Comparison of ENCODE assay signal across 13 cellular contexts in the genomic region with DNA sequence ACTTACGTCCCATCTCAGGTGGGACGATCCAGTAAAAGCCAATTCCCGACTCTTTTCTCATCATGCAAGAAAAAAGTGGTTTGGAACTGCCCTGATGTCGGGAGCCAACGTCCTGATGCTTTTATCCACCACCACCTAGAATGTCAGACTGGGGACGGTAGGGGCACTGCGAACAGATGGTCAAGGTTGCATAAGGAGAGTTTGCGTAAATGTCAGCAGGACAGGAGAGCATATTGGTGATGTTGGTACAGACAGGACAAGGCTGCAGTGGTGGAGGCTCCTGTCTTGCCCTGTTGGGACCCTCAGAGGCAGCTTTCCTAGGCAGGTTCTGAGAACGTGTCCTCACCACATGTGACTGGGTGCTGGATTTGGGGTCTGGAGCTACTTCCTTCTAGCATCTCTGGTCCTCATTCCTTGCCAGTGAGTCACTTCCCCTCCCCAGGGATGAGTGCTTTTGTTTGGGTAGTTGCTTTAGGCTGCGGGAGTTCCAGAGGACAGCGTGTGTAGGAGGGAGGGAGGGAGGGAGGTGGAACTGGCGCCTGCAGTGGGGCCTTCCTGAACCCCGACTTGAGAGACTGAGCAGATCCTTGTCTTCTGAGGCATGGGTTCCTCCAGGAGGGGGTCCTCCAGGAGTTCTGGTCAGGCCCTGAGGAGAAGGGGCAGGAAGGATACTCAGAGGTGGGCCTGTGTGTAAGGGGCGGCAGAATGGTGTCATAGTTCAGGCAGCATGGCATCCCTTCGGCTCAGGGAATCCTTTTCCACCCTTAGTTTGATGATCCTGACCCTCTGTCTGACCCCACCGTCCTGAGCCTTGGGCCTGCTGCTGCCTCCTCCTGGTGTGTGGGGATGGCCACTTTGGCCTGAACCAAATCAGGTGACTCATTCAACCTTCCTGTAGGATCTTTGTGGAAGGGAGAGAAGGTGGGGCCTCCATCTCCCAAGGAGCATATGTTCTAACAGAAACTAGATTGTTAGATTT. TPM values are rescaled to one million over a fixed set of nuclear protein-coding genes. Genes with fewer than 3 reads are reported as not detected.
A peak's percentile ranks its signal among the peaks of the same experiment; 100 is the strongest.
DNase-seq lines count a peak whose midpoint lies in the region; ATAC-seq, FAIRE-seq and TF ChIP-seq lines count a peak whose summit lies in the region.
"Had no signal": no experiment of that assay in that cellular context is flagged by ENCODE, and none has a peak within 500 bp of the region (broad histone marks: within the 10 kb centered on the region; RNA-seq: fewer than 3 reads in every experiment).

No MANE protein-coding gene starts in this region.

- H3K27me3 ChIP-seq in cardiac muscle cell (no peaks in the 10 kb centered on the region), adipocyte (replicated peaks; ENCODE audit: control insufficient read depth, insufficient read depth, low read length) (no peaks in the 10 kb centered on the region)

- peak in 1 of 2 donors; percentile 93 for DNase-seq in cardiac muscle cell (ENCODE audit: low read depth in 1 of 2, low spot score in 1 of 2)
- no peak for DNase-seq in Right ventricle myocardium inferior (ENCODE audit: missing footprints)
- peak; percentile 72 for DNase-seq in adipocyte (ENCODE audit: low read depth)
- peak; percentile 50 for DNase-seq in left cardiac atrium
- DNase-seq in urothelium cell line (ENCODE audit: low spot score): peak; percentile 91
- no peak for DNase-seq in activated CD8-positive, alpha-beta memory T cell treated with anti-CD3 and anti-CD28 coated beads, Interleukin-2, amount 50 U/mL, for 48 hours
- DNase-seq in NCI-H345 (lab: John Stamatoyannopoulos, UW): no peak
- DNase-seq: AML-193, cortex of kidney, Karpas-422, RPMI8226 had no signal

- ATAC-seq in Right ventricle myocardium inferior (no peak), left cardiac atrium (peak; percentile 49 to 76), HG03378 (IDR thresholded peaks at IDR 0.05; ENCODE audit: unreplicated experiment) (no peak)

- no peak overlapping the region for H3K4me3 ChIP-seq in cardiac muscle cell
- no peak overlapping the region for H3K4me3 ChIP-seq in adipocyte (ENCODE audit: low read length)

- H3K4me1 ChIP-seq in cardiac muscle cell (ENCODE audit: low read depth) (peaks cover 8% of the 10 kb centered on the region), adipocyte (ENCODE audit: control insufficient read depth, insufficient read depth, low read length) (no peaks in the 10 kb centered on the region)

- TF ChIP-seq CTCF in cardiac muscle cell (IDR thresholded peaks at IDR 0.05; ENCODE audit: low read depth, low read length): peak; percentile 29

- H3K27ac ChIP-seq in cardiac muscle cell: no peak overlapping the region

- no peaks in the 10 kb centered on the region for H3K9me3 ChIP-seq in cardiac muscle cell (ENCODE audit: low read depth)
- no peaks in the 10 kb centered on the region for H3K9me3 ChIP-seq in adipocyte (ENCODE audit: control insufficient read depth, low read length)

- no peak overlapping the region for H3K9ac ChIP-seq in adipocyte (ENCODE audit: low read length)

- no peak for FAIRE-seq in urothelium cell line (lab: Jason Lieb, UNC)
- FAIRE-seq: GM18507 had no signal

- no peaks in the 10 kb centered on the region for H3K36me3 ChIP-seq in cardiac muscle cell
- H3K36me3 ChIP-seq in adipocyte (ENCODE audit: control insufficient read depth, insufficient read depth, low read length, severe bottlenecking): no peaks in the 10 kb centered on the region

- intact Hi-C loops in Right ventricle myocardium inferior (cut with DNase I) (no loop called here), left cardiac atrium (cut with DNase I) (no loop called here)

RNA-seq across cellular contexts. Expression of gene THSD4, which starts 21.2 kb away (rescaled TPM):
- 6.2 and 25.5 TPM in 2 replicates for total RNA-seq in cardiac muscle cell
- 5.1 and 6.2 TPM in 2 replicates for polyA plus RNA-seq in cardiac muscle cell
- 73.1 TPM for total RNA-seq in Right ventricle myocardium inferior
- 10 to 100 TPM; 39.8 to 68.3 TPM for total RNA-seq in left cardiac atrium

Comparison
In these comparisons a context has a peak if more than half of its experiments do, and no peak if none do; other contexts are left out.
1. DNase-seq: peak in adipocyte (single experiment), left cardiac atrium (single experiment) and urothelium cell line (single experiment); none in Right ventricle myocardium inferior (single experiment), activated CD8-positive, alpha-beta memory T cell treated with anti-CD3 and anti-CD28 coated beads, Interleukin-2, amount 50 U/mL, for 48 hours (single experiment) and NCI-H345 (single experiment).
2. ATAC-seq: peak in left cardiac atrium (2 of 2); none in Right ventricle myocardium inferior (single experiment) and HG03378 (single experiment).